Comparison of ENCODE assay signal across 9 cellular contexts in genomic region chr4:20395160-20395773, GRCh38.
DNase-seq lines count a peak whose midpoint lies in the region; ATAC-seq, FAIRE-seq and TF ChIP-seq lines count a peak whose summit lies in the region.
"Had no signal": no experiment of that assay in that cellular context is flagged by ENCODE, and none has a peak within 500 bp of the region (broad histone marks: within the 10 kb centered on the region; RNA-seq: fewer than 3 reads in every experiment).

No MANE protein-coding gene starts in this region.

- 13 to 25% (median 16%) methylated on average over 3 of the region's 3 CpGs for WGBS in small intestine, 3 donors

- DNase-seq in SJSA1 (ENCODE audit: low read depth in 1 of 2, low spot score in 2 of 2) (peak; percentile 56 to 71), fibroblast of the aortic adventitia (ENCODE audit: low read depth) (peak; percentile 53), small intestine (peak; percentile 59), DMS114 treated with DMSO at 0.1 percent for 48 hours (lab: John Stamatoyannopoulos, UW; ENCODE audit: unreplicated experiment) (no peak)

- H3K27ac ChIP-seq in DOHH2 (ENCODE audit: low read depth, low read length) (no peak overlapping the region), SJSA1 (no peak overlapping the region), small intestine (ENCODE audit: low read depth in 1 of 2, low read length in 1 of 2) (no peak overlapping the region)
- H3K27ac ChIP-seq: skin epidermis had no signal

- H3K36me3 ChIP-seq in DOHH2 (ENCODE audit: control insufficient read depth, low read length) (no peaks in the 10 kb centered on the region), SJSA1 (no peaks in the 10 kb centered on the region), small intestine (ENCODE audit: control insufficient read depth in 2 of 2, insufficient read depth in 2 of 2, low read length in 2 of 2) (no peaks in the 10 kb centered on the region)

- TF ChIP-seq RAD21 in Ishikawa (IDR thresholded peaks at IDR 0.05; ENCODE audit: low read depth), result peak; percentile 45

- H3K27me3 ChIP-seq in DOHH2 (ENCODE audit: control insufficient read depth, low read length) (no peaks in the 10 kb centered on the region), SJSA1 (replicated peaks) (no peaks in the 10 kb centered on the region; the same call in 1 of the 2 replicates), small intestine (ENCODE audit: control insufficient read depth in 2 of 2, insufficient read depth in 2 of 2, low read length in 2 of 2) (no peaks in the 10 kb centered on the region)

- H3K79me2 ChIP-seq in DOHH2 (ENCODE audit: control insufficient read depth, low read length), result no peaks in the 10 kb centered on the region

- no peaks in the 10 kb centered on the region for H3K9me3 ChIP-seq in DOHH2 (ENCODE audit: control insufficient read depth, insufficient read depth, low read length)
- no peaks in the 10 kb centered on the region for H3K9me3 ChIP-seq in SJSA1 (replicated peaks)
- H3K9me3 ChIP-seq in small intestine (ENCODE audit: control insufficient read depth, low read depth), result no peaks in the 10 kb centered on the region

- TF ChIP-seq EP300 in Ishikawa (IDR thresholded peaks at IDR 0.05; ENCODE audit: borderline replicate concordance), result no peak

- no peaks in the 10 kb centered on the region for H3F3A ChIP-seq in DOHH2 (ENCODE audit: control insufficient read depth, insufficient read depth)

- no peak for FAIRE-seq in small intestine (lab: Jason Lieb, UNC)

- ATAC-seq in GM19463 (IDR thresholded peaks at IDR 0.05; ENCODE audit: unreplicated experiment) (peak; percentile 85), HG03439 (IDR thresholded peaks at IDR 0.05; ENCODE audit: unreplicated experiment) (no peak)

- H4K20me1 ChIP-seq in DOHH2 (ENCODE audit: control insufficient read depth, insufficient read depth, low read depth, low read length), result no peaks in the 10 kb centered on the region

- no peak overlapping the region for H3K4me2 ChIP-seq in DOHH2 (ENCODE audit: low read length)

- TF ChIP-seq CTCF in DOHH2 (IDR thresholded peaks at IDR 0.05; ENCODE audit: low read depth, low read length, poor library complexity, severe bottlenecking) (peak; percentile 75), fibroblast of the aortic adventitia (IDR thresholded peaks at IDR 0.05; ENCODE audit: insufficient read depth, low read length) (peak; percentile 69)

- H3K4me1 ChIP-seq in DOHH2 (ENCODE audit: control insufficient read depth, low read length), result no peaks in the 10 kb centered on the region
- H3K4me1 ChIP-seq in SJSA1 (replicated peaks), result no peaks in the 10 kb centered on the region
- H3K4me1 ChIP-seq in small intestine (ENCODE audit: control insufficient read depth in 2 of 2, insufficient read depth in 1 of 2, low read depth in 1 of 2, low read length in 1 of 2), result no peaks in the 10 kb centered on the region

- no peaks in the 10 kb centered on the region for H3K9me2 ChIP-seq in DOHH2 (replicated peaks; ENCODE audit: control insufficient read depth, low read length)

- H3K4me3 ChIP-seq in DOHH2 (ENCODE audit: low read length) (no peak overlapping the region), SJSA1 (no peak overlapping the region), fibroblast of the aortic adventitia (ENCODE audit: low read depth, low read length) (no peak overlapping the region), small intestine (ENCODE audit: low read depth in 1 of 2, low read length in 2 of 2) (no peak overlapping the region)
- H3K4me3 ChIP-seq: skin epidermis had no signal

TF ChIP-seq in Ishikawa, 13 proteins besides CTCF, POLR2A, EP300 and RAD21:
- TF ChIP-seq ZBTB7A (IDR thresholded peaks at IDR 0.05; ENCODE audit: low read depth) (no peak), YY1 (IDR thresholded peaks at IDR 0.05; ENCODE audit: low read depth) (no peak), USF1 (IDR thresholded peaks at IDR 0.05) (no peak), MAX (IDR thresholded peaks at IDR 0.05) (no peak), CEBPB (IDR thresholded peaks at IDR 0.05) (no peak), TEAD4 (IDR thresholded peaks at IDR 0.05) (no peak), EGR1 (IDR thresholded peaks at IDR 0.05) (no peak), TAF1 (IDR thresholded peaks at IDR 0.05; ENCODE audit: low read depth) (no peak), FOXM1 (IDR thresholded peaks at IDR 0.05; ENCODE audit: borderline replicate concordance, low read depth) (no peak), TCF12 (IDR thresholded peaks at IDR 0.05; ENCODE audit: low read depth) (no peak), CREB1 (IDR thresholded peaks at IDR 0.05; ENCODE audit: low read depth) (no peak), NFIC (IDR thresholded peaks at IDR 0.05) (no peak)
- TF ChIP-seq, protein P1, sequence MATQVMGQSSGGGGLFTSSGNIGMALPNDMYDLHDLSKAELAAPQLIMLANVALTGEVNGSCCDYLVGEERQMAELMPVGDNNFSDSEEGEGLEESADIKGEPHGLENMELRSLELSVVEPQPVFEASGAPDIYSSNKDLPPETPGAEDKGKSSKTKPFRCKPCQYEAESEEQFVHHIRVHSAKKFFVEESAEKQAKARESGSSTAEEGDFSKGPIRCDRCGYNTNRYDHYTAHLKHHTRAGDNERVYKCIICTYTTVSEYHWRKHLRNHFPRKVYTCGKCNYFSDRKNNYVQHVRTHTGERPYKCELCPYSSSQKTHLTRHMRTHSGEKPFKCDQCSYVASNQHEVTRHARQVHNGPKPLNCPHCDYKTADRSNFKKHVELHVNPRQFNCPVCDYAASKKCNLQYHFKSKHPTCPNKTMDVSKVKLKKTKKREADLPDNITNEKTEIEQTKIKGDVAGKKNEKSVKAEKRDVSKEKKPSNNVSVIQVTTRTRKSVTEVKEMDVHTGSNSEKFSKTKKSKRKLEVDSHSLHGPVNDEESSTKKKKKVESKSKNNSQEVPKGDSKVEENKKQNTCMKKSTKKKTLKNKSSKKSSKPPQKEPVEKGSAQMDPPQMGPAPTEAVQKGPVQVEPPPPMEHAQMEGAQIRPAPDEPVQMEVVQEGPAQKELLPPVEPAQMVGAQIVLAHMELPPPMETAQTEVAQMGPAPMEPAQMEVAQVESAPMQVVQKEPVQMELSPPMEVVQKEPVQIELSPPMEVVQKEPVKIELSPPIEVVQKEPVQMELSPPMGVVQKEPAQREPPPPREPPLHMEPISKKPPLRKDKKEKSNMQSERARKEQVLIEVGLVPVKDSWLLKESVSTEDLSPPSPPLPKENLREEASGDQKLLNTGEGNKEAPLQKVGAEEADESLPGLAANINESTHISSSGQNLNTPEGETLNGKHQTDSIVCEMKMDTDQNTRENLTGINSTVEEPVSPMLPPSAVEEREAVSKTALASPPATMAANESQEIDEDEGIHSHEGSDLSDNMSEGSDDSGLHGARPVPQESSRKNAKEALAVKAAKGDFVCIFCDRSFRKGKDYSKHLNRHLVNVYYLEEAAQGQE (IDR thresholded peaks at IDR 0.05; ENCODE audit: low read depth), result no peak
